Comparison of ENCODE assay signal across 18 cellular contexts in genomic region chr19:45003485-45003884, GRCh38. TPM values are rescaled to one million over a fixed set of nuclear protein-coding genes. Genes with fewer than 3 reads are reported as not detected.
DNase-seq lines count a peak whose midpoint lies in the region; ATAC-seq and TF ChIP-seq lines count a peak whose summit lies in the region.
"Had no signal": no experiment of that assay in that cellular context is flagged by ENCODE, and none has a peak within 500 bp of the region (broad histone marks: within the 10 kb centered on the region; RNA-seq: fewer than 3 reads in every experiment).

No MANE protein-coding gene starts in this region.

- TF ChIP-seq CTCF in CD4-positive, alpha-beta T cell (IDR thresholded peaks at IDR 0.05) = no peak
- TF ChIP-seq CTCF in Calu3 (IDR thresholded peaks at IDR 0.05; ENCODE audit: unreplicated experiment) (no peak), vagina (IDR thresholded peaks at IDR 0.05) (no peak)

- H3K4me3 ChIP-seq in vagina = no peak overlapping the region
- H3K4me3 ChIP-seq: PC-9 had no signal

- H3K36me3 Mint-ChIP-seq in activated naive CD4-positive, alpha-beta T cell treated with anti-CD3 and anti-CD28 coated beads for 36 hours (ENCODE audit: low read depth) = peaks cover 25% of the 10 kb centered on the region
- H3K36me3 Mint-ChIP-seq in CD4-positive, alpha-beta T cell (ENCODE audit: low read depth) = peaks cover 33% of the 10 kb centered on the region
- H3K36me3 Mint-ChIP-seq in Calu3 (ENCODE audit: insufficient read depth, unreplicated experiment) = peaks cover 49% of the 10 kb centered on the region
- peaks cover 15% of the 10 kb centered on the region for H3K36me3 Mint-ChIP-seq in activated T-helper 1 cell treated with anti-CD3 and anti-CD28 coated beads, Interleukin-12 subunit alpha, Interleukin-12 subunit beta, Interleukin-2, Interleukin-4 antibody, amounts not matched to agents 30 ng/mL and 10 ng/mL and 1 ng/mL, durations not matched to agents 14 hours and 24 hours and 36 hours (ENCODE audit: low read depth)

- POLR2A ChIA-PET in CD4-positive, alpha-beta T cell (lab: Charles Lee) = no interaction called here

- H3K27ac Mint-ChIP-seq in activated naive CD4-positive, alpha-beta T cell treated with anti-CD3 and anti-CD28 coated beads for 36 hours = no peak overlapping the region
- H3K27ac Mint-ChIP-seq in CD4-positive, alpha-beta T cell = peak overlapping the region; percentile 51
- no peak overlapping the region for H3K27ac Mint-ChIP-seq in Calu3 (ENCODE audit: unreplicated experiment)
- no peak overlapping the region for H3K27ac Mint-ChIP-seq in activated T-helper 1 cell treated with anti-CD3 and anti-CD28 coated beads, Interleukin-12 subunit alpha, Interleukin-12 subunit beta, Interleukin-2, Interleukin-4 antibody, amounts not matched to agents 30 ng/mL and 10 ng/mL and 1 ng/mL, durations not matched to agents 14 hours and 24 hours and 36 hours

- CTCF ChIA-PET in activated naive CD4-positive, alpha-beta T cell treated with anti-CD3 and anti-CD28 coated beads for 36 hours (lab: Charles Lee) = no interaction called here
- CTCF ChIA-PET in CD4-positive, alpha-beta T cell (lab: Charles Lee) = no interaction called here
- CTCF ChIA-PET in Calu3 (lab: Charles Lee) = no interaction called here

- H3K4me3 Mint-ChIP-seq in activated naive CD4-positive, alpha-beta T cell treated with anti-CD3 and anti-CD28 coated beads for 36 hours = peak overlapping the region; percentile 32
- peak overlapping the region; percentile 56 for H3K4me3 Mint-ChIP-seq in CD4-positive, alpha-beta T cell
- no peak overlapping the region for H3K4me3 Mint-ChIP-seq in Calu3 (ENCODE audit: low read depth, unreplicated experiment)
- H3K4me3 Mint-ChIP-seq in activated T-helper 1 cell treated with anti-CD3 and anti-CD28 coated beads, Interleukin-12 subunit alpha, Interleukin-12 subunit beta, Interleukin-2, Interleukin-4 antibody, amounts not matched to agents 30 ng/mL and 10 ng/mL and 1 ng/mL, durations not matched to agents 14 hours and 24 hours and 36 hours = peak overlapping the region; percentile 51

- no peaks in the 10 kb centered on the region for H3K9me3 ChIP-seq in CD4-positive, alpha-beta T cell (ENCODE audit: control insufficient read depth, low read length)
- H3K9me3 ChIP-seq in vagina = no peaks in the 10 kb centered on the region

- no peak for DNase-seq in activated naive CD4-positive, alpha-beta T cell treated with anti-CD3 and anti-CD28 coated beads for 36 hours
- no peak for DNase-seq in activated naive CD4-positive, alpha-beta T cell treated with anti-CD3 and anti-CD28 coated beads, Interleukin-2, amount 50 U/mL, for 16 hours
- no peak for DNase-seq in CD4-positive, alpha-beta T cell
- DNase-seq in Calu3 = no peak
- DNase-seq in activated T-helper 1 cell treated with anti-CD3 and anti-CD28 coated beads, Interleukin-12 subunit alpha, Interleukin-12 subunit beta, Interleukin-2, Interleukin-4 antibody, amounts not matched to agents 30 ng/mL and 10 ng/mL and 1 ng/mL, durations not matched to agents 14 hours and 24 hours and 36 hours (ENCODE audit: low spot score) = no peak
- DNase-seq in GM19240 (ENCODE audit: insufficient read length, low spot score) = no peak
- DNase-seq in vagina (ENCODE audit: extremely low spot score in 2 of 2) = no peak
- DNase-seq: AML-193, DMS53, KG1, MV-4-11, NCI-H1436, NCI-H1930, NCI-H226, NCI-H524, NCI-H82, PC-9 had no signal

- H3K36me3 ChIP-seq in vagina = no peaks in the 10 kb centered on the region

- ATAC-seq in CD4-positive, alpha-beta T cell (ENCODE audit: poor library complexity) = no peak

- no peaks in the 10 kb centered on the region for H3K27me3 ChIP-seq in CD4-positive, alpha-beta T cell (ENCODE audit: control insufficient read depth, insufficient read depth, low read length)
- H3K27me3 ChIP-seq in vagina = no peaks in the 10 kb centered on the region

- H3K4me1 Mint-ChIP-seq in activated naive CD4-positive, alpha-beta T cell treated with anti-CD3 and anti-CD28 coated beads for 36 hours (ENCODE audit: low read depth) = peaks cover 17% of the 10 kb centered on the region
- peaks cover 10% of the 10 kb centered on the region for H3K4me1 Mint-ChIP-seq in CD4-positive, alpha-beta T cell (ENCODE audit: low read depth)
- peaks cover 9% of the 10 kb centered on the region for H3K4me1 Mint-ChIP-seq in Calu3 (ENCODE audit: low read depth, unreplicated experiment)
- peaks cover 11% of the 10 kb centered on the region for H3K4me1 Mint-ChIP-seq in activated T-helper 1 cell treated with anti-CD3 and anti-CD28 coated beads, Interleukin-12 subunit alpha, Interleukin-12 subunit beta, Interleukin-2, Interleukin-4 antibody, amounts not matched to agents 30 ng/mL and 10 ng/mL and 1 ng/mL, durations not matched to agents 14 hours and 24 hours and 36 hours (ENCODE audit: low read depth)

- peaks cover 17% of the 10 kb centered on the region for H3K4me1 ChIP-seq in vagina

- intact Hi-C loops in activated naive CD4-positive, alpha-beta T cell treated with anti-CD3 and anti-CD28 coated beads for 36 hours (cut with micrococcal nuclease) = loop anchor here (5.0 kb wide), 4 partner anchors 54 to 579 kb away; partner anchors contain the start of genes GEMIN7, OPA3 and ZNF296
- intact Hi-C loops in CD4-positive, alpha-beta T cell (cut with DNase I, micrococcal nuclease) = loop anchor here in 1 of 2 experiments (5.0 kb wide), 1 partner anchor 249 kb away; the partner anchor contains the start of gene MARK4
- intact Hi-C loops in Calu3 (cut with micrococcal nuclease; ENCODE audit: unreplicated experiment) (no loop called here), vagina (cut with DNase I) (no loop called here)
- intact Hi-C loops in activated T-helper 1 cell treated with anti-CD3 and anti-CD28 coated beads, Interleukin-12 subunit alpha, Interleukin-12 subunit beta, Interleukin-2, Interleukin-4 antibody, amounts not matched to agents 30 ng/mL and 10 ng/mL and 1 ng/mL, durations not matched to agents 14 hours and 24 hours and 36 hours (cut with micrococcal nuclease) = loop anchor here (2.0 to 5.0 kb wide), 3 partner anchors 251 to 689 kb away; partner anchors contain the start of genes ERCC2 and QPCTL

- no peak for TF ChIP-seq POLR2A in vagina (IDR thresholded peaks at IDR 0.05)

- H3K27me3 Mint-ChIP-seq in activated naive CD4-positive, alpha-beta T cell treated with anti-CD3 and anti-CD28 coated beads for 36 hours (ENCODE audit: low read depth) = no peaks in the 10 kb centered on the region
- H3K27me3 Mint-ChIP-seq in CD4-positive, alpha-beta T cell = no peaks in the 10 kb centered on the region
- no peaks in the 10 kb centered on the region for H3K27me3 Mint-ChIP-seq in Calu3 (ENCODE audit: unreplicated experiment)
- H3K27me3 Mint-ChIP-seq in activated T-helper 1 cell treated with anti-CD3 and anti-CD28 coated beads, Interleukin-12 subunit alpha, Interleukin-12 subunit beta, Interleukin-2, Interleukin-4 antibody, amounts not matched to agents 30 ng/mL and 10 ng/mL and 1 ng/mL, durations not matched to agents 14 hours and 24 hours and 36 hours (ENCODE audit: insufficient read depth) = no peaks in the 10 kb centered on the region

- BruUV-seq in Calu3 (replicated peaks; lab: Mats Ljungman, UMichigan) = TSS peak; percentile 31

- H3K9me3 Mint-ChIP-seq in activated naive CD4-positive, alpha-beta T cell treated with anti-CD3 and anti-CD28 coated beads for 36 hours = no peaks in the 10 kb centered on the region
- no peaks in the 10 kb centered on the region for H3K9me3 Mint-ChIP-seq in CD4-positive, alpha-beta T cell
- no peaks in the 10 kb centered on the region for H3K9me3 Mint-ChIP-seq in Calu3 (ENCODE audit: low read depth, unreplicated experiment)
- no peaks in the 10 kb centered on the region for H3K9me3 Mint-ChIP-seq in activated T-helper 1 cell treated with anti-CD3 and anti-CD28 coated beads, Interleukin-12 subunit alpha, Interleukin-12 subunit beta, Interleukin-2, Interleukin-4 antibody, amounts not matched to agents 30 ng/mL and 10 ng/mL and 1 ng/mL, durations not matched to agents 14 hours and 24 hours and 36 hours

- no peak overlapping the region for H3K27ac ChIP-seq in CD4-positive, alpha-beta T cell (ENCODE audit: low read depth, low read length)
- no peak overlapping the region for H3K27ac ChIP-seq in vagina
- H3K27ac ChIP-seq: PC-9 had no signal

RNA-seq across cellular contexts. Expression of gene RELB, which starts 2.2 kb away (rescaled TPM):
- total RNA-seq in activated naive CD4-positive, alpha-beta T cell treated with anti-CD3 and anti-CD28 coated beads for 36 hours = 10 to 100 TPM; 55.4 to 57.3 TPM
- total RNA-seq in CD4-positive, alpha-beta T cell = 10 to 100 TPM; 91.6 to 92.5 TPM
- total RNA-seq in Calu3 (2022) (37.9 and 44.5 TPM in 2 replicates), vagina (2.9 TPM)
- 73.3 and 77.5 TPM in 2 replicates for total RNA-seq in activated T-helper 1 cell treated with anti-CD3 and anti-CD28 coated beads, Interleukin-12 subunit alpha, Interleukin-12 subunit beta, Interleukin-2, Interleukin-4 antibody, amounts not matched to agents 30 ng/mL and 10 ng/mL and 1 ng/mL, durations not matched to agents 14 hours and 24 hours and 36 hours

RNA-seq across cellular contexts. Expression of gene CLASRP, which starts 35.4 kb away (rescaled TPM):
- 100 to 1,000 TPM; 106 to 113 TPM for total RNA-seq in activated naive CD4-positive, alpha-beta T cell treated with anti-CD3 and anti-CD28 coated beads for 36 hours
- 100 to 1,000 TPM; 152 to 154 TPM for total RNA-seq in CD4-positive, alpha-beta T cell
- total RNA-seq in Calu3 (2022) (115 and 126 TPM in 2 replicates), vagina (93.5 TPM)
- total RNA-seq in activated T-helper 1 cell treated with anti-CD3 and anti-CD28 coated beads, Interleukin-12 subunit alpha, Interleukin-12 subunit beta, Interleukin-2, Interleukin-4 antibody, amounts not matched to agents 30 ng/mL and 10 ng/mL and 1 ng/mL, durations not matched to agents 14 hours and 24 hours and 36 hours = 106 and 116 TPM in 2 replicates

RNA-seq across cellular contexts. Expression of gene CLPTM1, which starts 48.3 kb away (rescaled TPM):
- total RNA-seq in activated naive CD4-positive, alpha-beta T cell treated with anti-CD3 and anti-CD28 coated beads for 36 hours = 10 to 100 TPM; 32.4 to 34.6 TPM
- 10 to 100 TPM; 71.0 to 72.7 TPM for total RNA-seq in CD4-positive, alpha-beta T cell
- total RNA-seq in Calu3 (2022) = 172 and 183 TPM in 2 replicates
- 86.1 and 93.1 TPM in 2 replicates for total RNA-seq in activated T-helper 1 cell treated with anti-CD3 and anti-CD28 coated beads, Interleukin-12 subunit alpha, Interleukin-12 subunit beta, Interleukin-2, Interleukin-4 antibody, amounts not matched to agents 30 ng/mL and 10 ng/mL and 1 ng/mL, durations not matched to agents 14 hours and 24 hours and 36 hours
- total RNA-seq in vagina = 130 TPM

RNA-seq across cellular contexts. Expression of gene APOC2, which starts 57.6 kb away (rescaled TPM):
- not detected for total RNA-seq in activated naive CD4-positive, alpha-beta T cell treated with anti-CD3 and anti-CD28 coated beads for 36 hours
- not detected for total RNA-seq in CD4-positive, alpha-beta T cell
- not detected in 2 replicates for total RNA-seq in Calu3 (2022)
- total RNA-seq in activated T-helper 1 cell treated with anti-CD3 and anti-CD28 coated beads, Interleukin-12 subunit alpha, Interleukin-12 subunit beta, Interleukin-2, Interleukin-4 antibody, amounts not matched to agents 30 ng/mL and 10 ng/mL and 1 ng/mL, durations not matched to agents 14 hours and 24 hours and 36 hours = not detected in 2 replicates
- total RNA-seq in vagina = not detected
- total RNA-seq: H1, PC-9 had no signal

Comparison
In these comparisons a context has a peak if more than half of its experiments do, and no peak if none do; other contexts are left out.
1. intact Hi-C loops: an anchor here in activated naive CD4-positive, alpha-beta T cell treated with anti-CD3 and anti-CD28 coated beads for 36 hours (5.0 kb wide) and activated T-helper 1 cell treated with anti-CD3 and anti-CD28 coated beads, Interleukin-12 subunit alpha, Interleukin-12 subunit beta, Interleukin-2, Interleukin-4 antibody, amounts not matched to agents 30 ng/mL and 10 ng/mL and 1 ng/mL, durations not matched to agents 14 hours and 24 hours and 36 hours (2.0 to 5.0 kb wide); none called in Calu3 and vagina.